Comparison of ENCODE assay signal across 11 cellular contexts in the genomic region with DNA sequence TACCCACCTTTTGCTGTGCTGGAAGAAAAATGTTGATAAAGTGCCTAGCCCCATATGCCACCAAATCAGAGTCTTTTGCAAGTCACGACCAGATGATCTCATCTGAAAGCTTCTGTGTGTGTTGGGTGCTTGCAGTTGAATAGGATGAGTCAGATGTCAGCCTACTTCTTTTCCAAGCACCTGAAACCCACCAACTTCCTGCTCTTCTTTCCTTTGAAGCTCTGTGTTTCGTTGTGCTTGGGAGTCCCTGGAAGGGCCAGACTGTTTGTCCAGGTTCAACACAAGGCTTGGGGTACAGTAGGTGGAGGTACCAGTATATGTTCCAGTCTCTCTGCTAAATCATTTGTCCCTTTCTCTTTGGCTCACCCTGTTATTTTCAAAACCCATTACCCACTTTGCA. TPM values are rescaled to one million over a fixed set of nuclear protein-coding genes. Genes with fewer than 3 reads are reported as not detected.
DNase-seq lines count a peak whose midpoint lies in the region; ATAC-seq and TF ChIP-seq lines count a peak whose summit lies in the region.
"Had no signal": no experiment of that assay in that cellular context is flagged by ENCODE, and none has a peak within 500 bp of the region (broad histone marks: within the 10 kb centered on the region; RNA-seq: fewer than 3 reads in every experiment).

No MANE protein-coding gene starts in this region.

- H3K79me2 ChIP-seq in GM23338 (replicated peaks; ENCODE audit: insufficient read depth): no peaks in the 10 kb centered on the region

- peaks cover 14% of the 10 kb centered on the region; the same call in 1 of the 2 replicates for H3K9me2 ChIP-seq in GM23338 (ENCODE audit: insufficient read depth)

- no peak for TF ChIP-seq CTCF in GM23338 (conservative IDR thresholded peaks at IDR 0.05; ENCODE audit: low read depth in 2 of 2)

- no peaks in the 10 kb centered on the region for H3K9me3 Mint-ChIP-seq in activated T-helper 2 cell treated with anti-CD3 and anti-CD28 coated beads, Interferon-gamma antibody, Interleukin-2, Interleukin-4, amounts not matched to agents 10 μg/mL and 5 μg/mL and 100 μg/mL, durations not matched to agents 14 hours and 24 hours and 36 hours
- peaks cover 14% of the 10 kb centered on the region for H3K9me3 Mint-ChIP-seq in GM23338

- no peaks in the 10 kb centered on the region for H3F3A ChIP-seq in GM23338 (replicated peaks; ENCODE audit: low read depth)

- no peak overlapping the region for H3K4me3 Mint-ChIP-seq in activated T-helper 2 cell treated with anti-CD3 and anti-CD28 coated beads, Interferon-gamma antibody, Interleukin-2, Interleukin-4, amounts not matched to agents 10 μg/mL and 5 μg/mL and 100 μg/mL, durations not matched to agents 14 hours and 24 hours and 36 hours (ENCODE audit: low read depth)
- no peak overlapping the region for H3K4me3 Mint-ChIP-seq in GM23338

- H4K20me1 ChIP-seq in GM23338 (replicated peaks; ENCODE audit: insufficient read depth): no peaks in the 10 kb centered on the region

- no peaks in the 10 kb centered on the region for H3K27me3 Mint-ChIP-seq in activated T-helper 2 cell treated with anti-CD3 and anti-CD28 coated beads, Interferon-gamma antibody, Interleukin-2, Interleukin-4, amounts not matched to agents 10 μg/mL and 5 μg/mL and 100 μg/mL, durations not matched to agents 14 hours and 24 hours and 36 hours (ENCODE audit: low read depth)
- H3K27me3 Mint-ChIP-seq in GM23338 (ENCODE audit: insufficient read depth, low read depth, poor library complexity): peaks cover 17% of the 10 kb centered on the region

- H3K27ac Mint-ChIP-seq in activated T-helper 2 cell treated with anti-CD3 and anti-CD28 coated beads, Interferon-gamma antibody, Interleukin-2, Interleukin-4, amounts not matched to agents 10 μg/mL and 5 μg/mL and 100 μg/mL, durations not matched to agents 14 hours and 24 hours and 36 hours: peak overlapping the region; percentile 48
- no peak overlapping the region for H3K27ac Mint-ChIP-seq in GM23338

- H3K4me3 ChIP-seq in GM23338: no peak overlapping the region
- H3K4me3 ChIP-seq: testis had no signal

- no peak overlapping the region for H3K4me2 ChIP-seq in GM23338

- intact Hi-C loops in activated T-helper 2 cell treated with anti-CD3 and anti-CD28 coated beads, Interferon-gamma antibody, Interleukin-2, Interleukin-4, amounts not matched to agents 10 μg/mL and 5 μg/mL and 100 μg/mL, durations not matched to agents 14 hours and 24 hours and 36 hours (cut with micrococcal nuclease): loop anchor here (1.0 to 5.0 kb wide), 2 partner anchors 12 to 38 kb away; no protein-coding TSS in a partner anchor

- no peak overlapping the region for H3K27ac ChIP-seq in GM23338 (ENCODE audit: low read depth)
- H3K27ac ChIP-seq: testis had no signal

- no peaks in the 10 kb centered on the region for H3K36me3 Mint-ChIP-seq in activated T-helper 2 cell treated with anti-CD3 and anti-CD28 coated beads, Interferon-gamma antibody, Interleukin-2, Interleukin-4, amounts not matched to agents 10 μg/mL and 5 μg/mL and 100 μg/mL, durations not matched to agents 14 hours and 24 hours and 36 hours (ENCODE audit: low read depth)
- H3K36me3 Mint-ChIP-seq in GM23338 (ENCODE audit: low read depth): peaks cover 5% of the 10 kb centered on the region; the same call in 1 of the 3 replicates

- no peaks in the 10 kb centered on the region for H3K36me3 ChIP-seq in GM23338 (ENCODE audit: insufficient read depth)

- peaks cover 6% of the 10 kb centered on the region for H3K4me1 ChIP-seq in GM23338 (ENCODE audit: insufficient read depth)

- no peaks in the 10 kb centered on the region for H3K27me3 ChIP-seq in GM23338 (ENCODE audit: insufficient read depth)
- H3K27me3 ChIP-seq: testis had no signal

- no peak for ATAC-seq in GM23338

- peaks cover 28% of the 10 kb centered on the region for H3K4me1 Mint-ChIP-seq in activated T-helper 2 cell treated with anti-CD3 and anti-CD28 coated beads, Interferon-gamma antibody, Interleukin-2, Interleukin-4, amounts not matched to agents 10 μg/mL and 5 μg/mL and 100 μg/mL, durations not matched to agents 14 hours and 24 hours and 36 hours (ENCODE audit: low read depth)
- peaks cover 27% of the 10 kb centered on the region for H3K4me1 Mint-ChIP-seq in GM23338

- no peak overlapping the region for H2AFZ ChIP-seq in GM23338

- peak; percentile 58 for DNase-seq in AG08395 (ENCODE audit: low spot score)
- DNase-seq in EL: peak; percentile 53
- DNase-seq in activated T-helper 2 cell treated with anti-CD3 and anti-CD28 coated beads, Interferon-gamma antibody, Interleukin-2, Interleukin-4, amounts not matched to agents 10 μg/mL and 5 μg/mL and 100 μg/mL, durations not matched to agents 14 hours and 24 hours and 36 hours (ENCODE audit: low spot score): no peak
- peak; percentile 92 for DNase-seq in kidney tubule cell (ENCODE audit: low spot score)
- no peak for DNase-seq in GM23338 (ENCODE audit: low spot score)
- DNase-seq in NCI-H1436 (lab: John Stamatoyannopoulos, UW): no peak
- DNase-seq in NOMO-1 treated with DMSO at 0.1 percent for 48 hours (lab: John Stamatoyannopoulos, UW; ENCODE audit: unreplicated experiment): no peak
- no peak for DNase-seq in midbrain (lab: John Stamatoyannopoulos, UW)
- DNase-seq: activated CD4-positive, CD25-positive, alpha-beta regulatory T cell treated with anti-CD3 and anti-CD28 coated beads, Interleukin-2, amount 50 U/mL, for 72 hours; posterior cingulate gyrus; testis had no signal

TF ChIP-seq in GM23338, 12 proteins besides CTCF, POLR2A, EP300 and RAD21:
- TF ChIP-seq CREB1 (CRISPR knock-in tag; IDR thresholded peaks at IDR 0.05; ENCODE audit: low read depth) (no peak), NANOG (IDR thresholded peaks at IDR 0.05; ENCODE audit: borderline replicate concordance) (no peak), ZNF114 (CRISPR knock-in tag; IDR thresholded peaks at IDR 0.05) (no peak)

RNA-seq across cellular contexts. Expression of a gene that starts 36.8 kb away (rescaled TPM):
- 24.6 and 28.9 TPM in 2 replicates for total RNA-seq in activated T-helper 2 cell treated with anti-CD3 and anti-CD28 coated beads, Interferon-gamma antibody, Interleukin-2, Interleukin-4, amounts not matched to agents 10 μg/mL and 5 μg/mL and 100 μg/mL, durations not matched to agents 14 hours and 24 hours and 36 hours
- 30.1 and 36.8 TPM in 2 replicates for total RNA-seq in GM23338 (2014; rRNA removed; shearing (Covaris generic))
- 11.2 and 11.5 TPM in 2 replicates for polyA plus RNA-seq in GM23338 (2016; fragmentation: Nextera tagmentation; extraction: Ambion mirVana)

Comparison
In these comparisons a context has a peak if more than half of its experiments do, and no peak if none do; other contexts are left out.
1. DNase-seq: peak in AG08395 (single experiment), EL (single experiment) and kidney tubule cell (single experiment); none in activated T-helper 2 cell treated with anti-CD3 and anti-CD28 coated beads, Interferon-gamma antibody, Interleukin-2, Interleukin-4, amounts not matched to agents 10 μg/mL and 5 μg/mL and 100 μg/mL, durations not matched to agents 14 hours and 24 hours and 36 hours (single experiment), GM23338 (single experiment), NCI-H1436 (single experiment), NOMO-1 treated with DMSO at 0.1 percent for 48 hours (single experiment) and midbrain (single experiment).